ENCODE assay signal across 1 cellular context in the genomic region with DNA sequence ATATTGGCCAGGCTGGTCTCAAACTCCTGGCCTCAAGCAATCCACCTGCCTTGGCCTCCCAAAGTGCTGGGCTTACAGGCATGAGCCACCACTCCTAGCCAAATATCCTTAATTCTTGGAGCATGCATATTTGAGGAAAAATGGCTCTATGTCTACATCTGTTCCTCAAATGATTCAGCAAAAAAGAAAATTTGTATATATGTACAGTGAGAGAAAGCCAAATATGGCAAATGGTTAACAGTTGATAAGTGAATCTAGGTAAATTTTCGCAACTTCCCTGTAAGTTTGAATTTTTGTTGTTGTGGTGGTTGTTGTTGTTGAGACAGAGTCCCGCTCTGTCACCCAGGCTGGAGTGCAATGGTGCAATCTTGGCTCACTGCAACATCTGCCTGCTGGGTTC. TPM values are rescaled to one million over a fixed set of nuclear protein-coding genes. Genes with fewer than 3 reads are reported as not detected.
"Had no signal": no experiment of that assay in that cellular context is flagged by ENCODE, and none has a peak within 500 bp of the region (broad histone marks: within the 10 kb centered on the region; RNA-seq: fewer than 3 reads in every experiment).

No MANE protein-coding gene starts in this region.

RNA-seq across cellular contexts. Expression of a gene that starts 12.8 kb away (rescaled TPM):
- polyA plus RNA-seq: naive thymus-derived CD4-positive, alpha-beta T cell had no signal
